ENCODE assay signal across 1 cellular context in the genomic region with DNA sequence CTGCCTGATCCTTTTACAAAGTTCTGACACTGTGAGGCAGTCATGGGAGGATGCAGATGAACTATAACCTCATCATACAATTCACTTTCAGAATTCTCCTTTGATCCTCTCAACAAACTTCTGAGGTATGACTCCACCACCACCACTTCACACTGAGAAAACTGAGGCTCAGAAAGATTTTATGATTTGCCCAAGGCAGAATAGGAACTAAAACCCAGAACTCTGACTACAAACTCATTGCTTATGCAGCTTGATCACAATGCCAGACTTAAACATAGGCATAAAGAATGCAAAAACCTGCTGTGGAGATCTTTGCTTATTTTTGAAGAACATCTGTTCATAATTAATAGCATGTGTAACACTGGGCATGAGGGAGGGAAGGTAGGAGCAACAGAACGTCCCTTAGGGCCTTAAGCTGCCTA.
A peak's percentile ranks its signal among the peaks of the same experiment; 100 is the strongest.
TF ChIP-seq lines count a peak whose summit lies in the region.

No MANE protein-coding gene starts in this region.

TF ChIP-seq in GM12878, 131 proteins besides CTCF, POLR2A, EP300 and RAD21 (continued from another document):
- TF ChIP-seq CREB1 (IDR thresholded peaks at IDR 0.05; ENCODE audit: low read depth): 0 out of 2 replicates have a peak, but pooled peaks have one; percentile 17
- TF ChIP-seq MYB (IDR thresholded peaks at IDR 0.05; ENCODE audit: borderline replicate concordance, low read depth, low read length): no peak
- TF ChIP-seq TARDBP (IDR thresholded peaks at IDR 0.05; ENCODE audit: borderline replicate concordance): no peak
- no peak for TF ChIP-seq CREM (IDR thresholded peaks at IDR 0.05; ENCODE audit: low read depth)
- TF ChIP-seq NRF1 (conservative IDR thresholded peaks at IDR 0.05; ENCODE audit: low read depth, low read length): no peak
- TF ChIP-seq ZNF384 (IDR thresholded peaks at IDR 0.05; ENCODE audit: borderline replicate concordance, low read depth, low read length): no peak
- peak; percentile 83 for TF ChIP-seq TCF7 (IDR thresholded peaks at IDR 0.05; ENCODE audit: borderline replicate concordance)
- TF ChIP-seq, protein P1, sequence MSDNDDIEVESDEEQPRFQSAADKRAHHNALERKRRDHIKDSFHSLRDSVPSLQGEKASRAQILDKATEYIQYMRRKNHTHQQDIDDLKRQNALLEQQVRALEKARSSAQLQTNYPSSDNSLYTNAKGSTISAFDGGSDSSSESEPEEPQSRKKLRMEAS (IDR thresholded peaks at IDR 0.05; ENCODE audit: low read depth, low read length): no peak
- TF ChIP-seq RUNX3 (IDR thresholded peaks at IDR 0.05; ENCODE audit: low read length): peak; percentile 30; the same call in 1 of the 2 replicates
- no peak for TF ChIP-seq BACH1 (IDR thresholded peaks at IDR 0.05; ENCODE audit: borderline replicate concordance)
- TF ChIP-seq, protein P2, sequence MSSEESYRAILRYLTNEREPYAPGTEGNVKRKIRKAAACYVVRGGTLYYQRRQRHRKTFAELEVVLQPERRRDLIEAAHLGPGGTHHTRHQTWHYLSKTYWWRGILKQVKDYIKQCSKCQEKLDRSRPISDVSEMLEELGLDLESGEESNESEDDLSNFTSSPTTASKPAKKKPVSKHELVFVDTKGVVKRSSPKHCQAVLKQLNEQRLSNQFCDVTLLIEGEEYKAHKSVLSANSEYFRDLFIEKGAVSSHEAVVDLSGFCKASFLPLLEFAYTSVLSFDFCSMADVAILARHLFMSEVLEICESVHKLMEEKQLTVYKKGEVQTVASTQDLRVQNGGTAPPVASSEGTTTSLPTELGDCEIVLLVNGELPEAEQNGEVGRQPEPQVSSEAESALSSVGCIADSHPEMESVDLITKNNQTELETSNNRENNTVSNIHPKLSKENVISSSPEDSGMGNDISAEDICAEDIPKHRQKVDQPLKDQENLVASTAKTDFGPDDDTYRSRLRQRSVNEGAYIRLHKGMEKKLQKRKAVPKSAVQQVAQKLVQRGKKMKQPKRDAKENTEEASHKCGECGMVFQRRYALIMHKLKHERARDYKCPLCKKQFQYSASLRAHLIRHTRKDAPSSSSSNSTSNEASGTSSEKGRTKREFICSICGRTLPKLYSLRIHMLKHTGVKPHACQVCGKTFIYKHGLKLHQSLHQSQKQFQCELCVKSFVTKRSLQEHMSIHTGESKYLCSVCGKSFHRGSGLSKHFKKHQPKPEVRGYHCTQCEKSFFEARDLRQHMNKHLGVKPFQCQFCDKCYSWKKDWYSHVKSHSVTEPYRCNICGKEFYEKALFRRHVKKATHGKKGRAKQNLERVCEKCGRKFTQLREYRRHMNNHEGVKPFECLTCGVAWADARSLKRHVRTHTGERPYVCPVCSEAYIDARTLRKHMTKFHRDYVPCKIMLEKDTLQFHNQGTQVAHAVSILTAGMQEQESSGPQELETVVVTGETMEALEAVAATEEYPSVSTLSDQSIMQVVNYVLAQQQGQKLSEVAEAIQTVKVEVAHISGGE (CRISPR knock-in tag; IDR thresholded peaks at IDR 0.05): no peak
- TF ChIP-seq, protein P3, sequence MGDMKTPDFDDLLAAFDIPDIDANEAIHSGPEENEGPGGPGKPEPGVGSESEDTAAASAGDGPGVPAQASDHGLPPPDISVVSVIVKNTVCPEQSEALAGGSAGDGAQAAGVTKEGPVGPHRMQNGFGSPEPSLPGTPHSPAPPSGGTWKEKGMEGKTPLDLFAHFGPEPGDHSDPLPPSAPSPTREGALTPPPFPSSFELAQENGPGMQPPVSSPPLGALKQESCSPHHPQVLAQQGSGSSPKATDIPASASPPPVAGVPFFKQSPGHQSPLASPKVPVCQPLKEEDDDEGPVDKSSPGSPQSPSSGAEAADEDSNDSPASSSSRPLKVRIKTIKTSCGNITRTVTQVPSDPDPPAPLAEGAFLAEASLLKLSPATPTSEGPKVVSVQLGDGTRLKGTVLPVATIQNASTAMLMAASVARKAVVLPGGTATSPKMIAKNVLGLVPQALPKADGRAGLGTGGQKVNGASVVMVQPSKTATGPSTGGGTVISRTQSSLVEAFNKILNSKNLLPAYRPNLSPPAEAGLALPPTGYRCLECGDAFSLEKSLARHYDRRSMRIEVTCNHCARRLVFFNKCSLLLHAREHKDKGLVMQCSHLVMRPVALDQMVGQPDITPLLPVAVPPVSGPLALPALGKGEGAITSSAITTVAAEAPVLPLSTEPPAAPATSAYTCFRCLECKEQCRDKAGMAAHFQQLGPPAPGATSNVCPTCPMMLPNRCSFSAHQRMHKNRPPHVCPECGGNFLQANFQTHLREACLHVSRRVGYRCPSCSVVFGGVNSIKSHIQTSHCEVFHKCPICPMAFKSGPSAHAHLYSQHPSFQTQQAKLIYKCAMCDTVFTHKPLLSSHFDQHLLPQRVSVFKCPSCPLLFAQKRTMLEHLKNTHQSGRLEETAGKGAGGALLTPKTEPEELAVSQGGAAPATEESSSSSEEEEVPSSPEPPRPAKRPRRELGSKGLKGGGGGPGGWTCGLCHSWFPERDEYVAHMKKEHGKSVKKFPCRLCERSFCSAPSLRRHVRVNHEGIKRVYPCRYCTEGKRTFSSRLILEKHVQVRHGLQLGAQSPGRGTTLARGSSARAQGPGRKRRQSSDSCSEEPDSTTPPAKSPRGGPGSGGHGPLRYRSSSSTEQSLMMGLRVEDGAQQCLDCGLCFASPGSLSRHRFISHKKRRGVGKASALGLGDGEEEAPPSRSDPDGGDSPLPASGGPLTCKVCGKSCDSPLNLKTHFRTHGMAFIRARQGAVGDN (IDR thresholded peaks at IDR 0.05): 0 out of 2 replicates have a peak, but pooled peaks have one; percentile 60
- TF ChIP-seq KAT2A (conservative IDR thresholded peaks at IDR 0.05; ENCODE audit: control insufficient read depth, low read depth, low read length): no peak
- no peak for TF ChIP-seq MEF2B (IDR thresholded peaks at IDR 0.05; ENCODE audit: partially characterized antibody, poor library complexity, severe bottlenecking)
